In the genomic region with DNA sequence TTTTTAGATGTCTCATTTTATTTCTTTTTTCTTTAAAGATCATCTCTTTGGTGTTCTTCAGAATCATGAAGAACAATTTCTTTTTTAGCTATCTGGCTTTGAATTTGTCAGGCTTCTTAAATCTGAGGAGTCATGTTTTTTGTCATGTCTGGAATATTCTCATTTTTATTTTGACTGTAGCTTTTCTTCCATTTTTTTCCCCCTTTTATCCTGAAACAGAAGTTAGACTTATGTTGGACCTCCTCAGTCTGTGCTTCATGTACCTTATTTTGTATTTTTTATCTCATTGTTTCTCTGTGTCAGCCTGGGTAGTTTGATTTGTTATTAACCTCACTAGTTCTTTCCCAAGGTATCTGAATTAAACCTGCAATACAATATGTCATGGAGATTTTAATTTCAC, we compare ENCODE assay signal across 23 cellular contexts.
"Had no signal": no experiment of that assay in that cellular context is flagged by ENCODE, and none has a peak within 500 bp of the region (broad histone marks: within the 10 kb centered on the region; RNA-seq: fewer than 3 reads in every experiment).

No MANE protein-coding gene starts in this region.

- H3K4me3 ChIP-seq: SJSA1 had no signal

- ATAC-seq: activated CD8-positive, alpha-beta T cell treated with anti-CD3 and anti-CD28 coated beads, Interleukin-2, amount 10 ng/mL, durations not matched to agents 7 days and 5 days; Panc1 had no signal

- H3K9me2 ChIP-seq: SK-N-SH had no signal

- H3K27me3 ChIP-seq: SJSA1 had no signal

- H3K36me3 ChIP-seq: SJSA1 had no signal

- H3K9ac ChIP-seq: SK-N-SH had no signal

- H3K4me2 ChIP-seq: SK-N-SH had no signal

- H3K9me3 ChIP-seq: SJSA1 had no signal

- H3K27ac ChIP-seq: SJSA1 had no signal

- DNase-seq: activated CD4-positive, alpha-beta T cell treated with anti-CD3 and anti-CD28 coated beads, Interleukin-2, amount 10 ng/mL, durations not matched to agents 24 days and 14 days; activated CD4-positive, alpha-beta T cell treated with anti-CD3 and anti-CD28 coated beads, Interleukin-2, amount 50 U/mL, for 4 hours; activated CD8-positive, alpha-beta T cell treated with anti-CD3 and anti-CD28 coated beads, Interleukin-2, amount 10 ng/mL, durations not matched to agents 7 days and 5 days; activated gamma-delta T cell; activated naive CD4-positive, alpha-beta T cell treated with Interleukin-2 at 50 U/mL for 16 hours; activated naive CD8-positive, alpha-beta T cell treated with anti-CD3 and anti-CD28 coated beads, Interleukin-2, amount 10 ng/mL, durations not matched to agents 7 days and 5 days; activated T-cell treated with anti-CD3 and anti-CD28 coated beads, Interleukin-2, amount 50 U/mL, for 24 hours; caudate nucleus; cerebellar nuclear complex; NCI-H1092 treated with DMSO at 0.1 percent for 48 hours; NCI-H1417; NCI-H146; NCI-H187; NCI-H2081; NCI-H2171 treated with DMSO at 0.1 percent for 48 hours; NCI-H226; NCI-H446 treated with DMSO at 0.1 percent for 48 hours; NCI-H524; NCI-H69; SHP77 treated with DMSO at 0.1 percent for 48 hours; SK-N-SH had no signal
